ENCODE assay signal across 13 cellular contexts in genomic region chr9:69204869-69205268, GRCh38. TPM values are rescaled to one million over a fixed set of nuclear protein-coding genes. Genes with fewer than 3 reads are reported as not detected.
A peak's percentile ranks its signal among the peaks of the same experiment; 100 is the strongest.
DNase-seq lines count a peak whose midpoint lies in the region; ATAC-seq and TF ChIP-seq lines count a peak whose summit lies in the region.
"Had no signal": no experiment of that assay in that cellular context is flagged by ENCODE, and none has a peak within 500 bp of the region (broad histone marks: within the 10 kb centered on the region; RNA-seq: fewer than 3 reads in every experiment).

No MANE protein-coding gene starts in this region.

- H3K27ac ChIP-seq in AG04450 (ENCODE audit: low read depth, low read length), result no peak overlapping the region

- no peaks in the 10 kb centered on the region for H3K27me3 Mint-ChIP-seq in activated naive CD8-positive, alpha-beta T cell treated with anti-CD3 and anti-CD28 coated beads for 36 hours
- H3K27me3 Mint-ChIP-seq: activated naive CD4-positive, alpha-beta T cell treated with anti-CD3 and anti-CD28 coated beads, Interleukin-2, amount 50 U/mL, for 24 hours had no signal

- no peak for ATAC-seq in GM21723 (IDR thresholded peaks at IDR 0.05; ENCODE audit: unreplicated experiment)

- H3K36me3 Mint-ChIP-seq in activated naive CD8-positive, alpha-beta T cell treated with anti-CD3 and anti-CD28 coated beads for 36 hours, result no peaks in the 10 kb centered on the region
- H3K36me3 Mint-ChIP-seq: activated naive CD4-positive, alpha-beta T cell treated with anti-CD3 and anti-CD28 coated beads, Interleukin-2, amount 50 U/mL, for 24 hours had no signal

- no peaks in the 10 kb centered on the region for H3K9me3 ChIP-seq in AG04450 (ENCODE audit: control insufficient read depth, insufficient read depth, low read length)

- H3K9me3 Mint-ChIP-seq in activated naive CD8-positive, alpha-beta T cell treated with anti-CD3 and anti-CD28 coated beads for 36 hours, result no peaks in the 10 kb centered on the region
- H3K9me3 Mint-ChIP-seq: activated naive CD4-positive, alpha-beta T cell treated with anti-CD3 and anti-CD28 coated beads, Interleukin-2, amount 50 U/mL, for 24 hours; neural crest cell had no signal

- no peak overlapping the region for H3K27ac Mint-ChIP-seq in activated naive CD8-positive, alpha-beta T cell treated with anti-CD3 and anti-CD28 coated beads for 36 hours
- H3K27ac Mint-ChIP-seq: activated naive CD4-positive, alpha-beta T cell treated with anti-CD3 and anti-CD28 coated beads, Interleukin-2, amount 50 U/mL, for 24 hours had no signal

- H3K27me3 ChIP-seq in AG04450 (ENCODE audit: control insufficient read depth, insufficient read depth, low read length), result no peaks in the 10 kb centered on the region

- TF ChIP-seq CTCF in AG04450 (IDR thresholded peaks at IDR 0.05; ENCODE audit: low read depth, low read length) (no peak), WI38 (IDR thresholded peaks at IDR 0.05; ENCODE audit: low read depth, low read length) (no peak), foreskin fibroblast (IDR thresholded peaks at IDR 0.05; ENCODE audit: low read depth, low read length) (no peak)

- CTCF ChIA-PET in AG04450 (lab: Charles Lee), result interaction anchor here (1.1 to 4.8 kb wide), 5 partner anchors 10 to 205 kb away, joined by 3 to 61 read pairs (median 8); no protein-coding TSS in a partner anchor

- no peak overlapping the region for H3K4me3 Mint-ChIP-seq in activated naive CD8-positive, alpha-beta T cell treated with anti-CD3 and anti-CD28 coated beads for 36 hours
- H3K4me3 Mint-ChIP-seq: activated naive CD4-positive, alpha-beta T cell treated with anti-CD3 and anti-CD28 coated beads, Interleukin-2, amount 50 U/mL, for 24 hours; neural crest cell had no signal

- H3K4me1 Mint-ChIP-seq in activated naive CD8-positive, alpha-beta T cell treated with anti-CD3 and anti-CD28 coated beads for 36 hours, result peaks cover 4% of the 10 kb centered on the region

- DNase-seq in AG04450 (ENCODE audit: low read depth, low spot score) (no peak), foreskin fibroblast (peak; percentile 54 to 65), middle frontal gyrus (ENCODE audit: extremely low spot score, low spot score) (peak; percentile 75)
- DNase-seq in activated CD4-positive, alpha-beta T cell treated with anti-CD3 and anti-CD28 coated beads, Interleukin-2, amount 50 U/mL, for 4 hours, result no peak
- DNase-seq in activated naive CD8-positive, alpha-beta T cell treated with anti-CD3 and anti-CD28 coated beads for 36 hours, result no peak
- no peak for DNase-seq in activated T-cell treated with anti-CD3 and anti-CD28 coated beads, Interleukin-2, amount 50 U/mL, for 1 hour
- DNase-seq: ACHN, NCI-H1436, OCI-M1 had no signal

- peak overlapping the region; percentile 18; the same call in 1 of the 2 replicates for H3K4me3 ChIP-seq in AG04450 (ENCODE audit: low read depth, low read length)
- H3K4me3 ChIP-seq in WI38 (ENCODE audit: low read depth, low read length), result peak overlapping the region; percentile 9; the same call in 1 of the 2 replicates
- H3K4me3 ChIP-seq in foreskin fibroblast (ENCODE audit: low read depth in 1 of 2, low read length in 2 of 2), result no peak overlapping the region

- POLR2A ChIA-PET in AG04450 (lab: Yijun Ruan, JAX), result interaction anchor here (0.7 kb wide), 1 partner anchor 24 kb away, joined by 3 read pairs; no protein-coding TSS in a partner anchor

RNA-seq across cellular contexts. Expression of gene TJP2, which starts 30.8 kb away (rescaled TPM):
- 43.3 and 50.0 TPM in 2 replicates for polyA plus RNA-seq in AG04450 (2011; rRNA removed)
- polyA minus RNA-seq in AG04450 (2011; rRNA and poly(A)+ RNA removed), result 43.0 and 43.7 TPM in 2 replicates
- total RNA-seq in activated naive CD8-positive, alpha-beta T cell treated with anti-CD3 and anti-CD28 coated beads for 36 hours, result 1 to 10 TPM; 4.1 to 5.9 TPM

Comparison
In these comparisons a context has a peak if more than half of its experiments do, and no peak if none do; other contexts are left out.
1. DNase-seq: peak in foreskin fibroblast (2 of 2) and middle frontal gyrus (single experiment); none in AG04450 (single experiment), activated CD4-positive, alpha-beta T cell treated with anti-CD3 and anti-CD28 coated beads, Interleukin-2, amount 50 U/mL, for 4 hours (0 of 2), activated naive CD8-positive, alpha-beta T cell treated with anti-CD3 and anti-CD28 coated beads for 36 hours (single experiment) and activated T-cell treated with anti-CD3 and anti-CD28 coated beads, Interleukin-2, amount 50 U/mL, for 1 hour (single experiment).
2. H3K4me3 ChIP-seq: peak in AG04450 (single experiment) and WI38 (single experiment); none in foreskin fibroblast (0 of 2).